16 cellular contexts compared by ENCODE assay signal in the genomic region with DNA sequence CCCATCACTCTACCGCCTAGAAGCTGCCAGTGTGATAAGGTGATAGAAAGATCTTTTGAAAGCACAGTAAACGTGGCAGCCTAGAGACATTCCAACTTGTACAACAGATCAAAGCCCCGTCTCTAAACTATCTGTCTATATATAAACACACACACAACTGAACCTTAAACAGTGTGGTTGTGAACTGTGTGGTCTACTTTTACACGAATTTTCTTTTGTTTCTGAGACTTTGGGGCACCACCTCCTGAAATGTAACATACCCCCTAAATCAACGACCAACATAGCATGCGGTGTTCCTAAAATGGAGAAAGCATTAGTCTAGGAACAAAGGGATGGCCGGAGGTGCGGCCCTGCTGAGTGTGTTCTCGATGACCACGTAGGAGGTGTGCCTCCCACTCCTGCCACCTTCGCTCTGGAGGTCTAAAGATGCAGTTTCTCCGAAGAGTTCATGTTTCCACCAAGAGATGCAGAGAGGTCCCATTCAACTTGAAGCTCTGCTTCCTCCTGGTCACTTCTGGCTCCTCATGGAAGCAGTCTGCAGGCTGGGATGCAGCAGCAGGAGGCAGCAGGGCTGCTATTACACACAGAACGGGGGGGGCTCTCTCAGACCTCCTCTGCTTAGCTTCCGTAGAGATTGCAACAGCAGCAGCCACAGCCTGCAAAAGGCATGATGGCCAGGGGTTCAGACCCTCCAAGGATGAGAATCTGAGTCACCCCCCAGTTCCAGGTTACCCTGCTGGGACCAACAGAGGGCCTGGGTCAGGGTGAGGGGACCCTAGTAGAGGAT. TPM values are rescaled to one million over a fixed set of nuclear protein-coding genes. Genes with fewer than 3 reads are reported as not detected.
DNase-seq lines count a peak whose midpoint lies in the region; FAIRE-seq and TF ChIP-seq lines count a peak whose summit lies in the region.
"Had no signal": no experiment of that assay in that cellular context is flagged by ENCODE, and none has a peak within 500 bp of the region (broad histone marks: within the 10 kb centered on the region; RNA-seq: fewer than 3 reads in every experiment).

No MANE protein-coding gene starts in this region.

- WGBS in H9 (ENCODE audit: extremely low coverage, insufficient read length, low lambda C conversion rate): no CpG with 5 or more reads among the region's 14 CpGs

- DNase-seq in AG04450 (ENCODE audit: low read depth, low spot score) (no peak), H9 (no peak), astrocyte of the spinal cord (ENCODE audit: low read depth, low spot score) (peak; percentile 17), neural progenitor cell (ENCODE audit: low spot score) (peak; percentile 6), amniotic stem cell (lab: John Stamatoyannopoulos, UW) (no peak), RCC 7860 (ENCODE audit: low spot score) (no peak)
- no peak for DNase-seq in activated naive CD4-positive, alpha-beta T cell (lab: John Stamatoyannopoulos, UW)
- DNase-seq: AML-193, DMS79, NCI-H1105 treated with DMSO at 0.1 percent for 48 hours, NCI-H187 treated with DMSO at 0.1 percent for 48 hours, NCI-H2171, NCI-H446 treated with DMSO at 0.1 percent for 48 hours, NCI-H774, SJCRH30 had no signal

- CTCF ChIA-PET in AG04450 (lab: Charles Lee): interaction anchor here (0.7 to 1.2 kb wide), 4 partner anchors 10 to 69 kb away, joined by 3 to 5 read pairs (median 4); no protein-coding TSS in a partner anchor

- H2AFZ ChIP-seq in H9 (ENCODE audit: low read length) (no peak overlapping the region), neural progenitor cell (replicated peaks) (peak overlapping the region; percentile 50)

- no peaks in the 10 kb centered on the region for H3K9me3 ChIP-seq in AG04450 (ENCODE audit: control insufficient read depth, insufficient read depth, low read length)
- no peaks in the 10 kb centered on the region for H3K9me3 ChIP-seq in H9 (ENCODE audit: control insufficient read depth, low read depth, low read length)
- no peaks in the 10 kb centered on the region for H3K9me3 ChIP-seq in neural progenitor cell (ENCODE audit: low read depth)
- H3K9me3 ChIP-seq: SJCRH30 had no signal

- H4K91ac ChIP-seq in H9 (ENCODE audit: insufficient read length, low read depth, low read length): no peak overlapping the region

- H3K36me3 Mint-ChIP-seq in H9 (ENCODE audit: insufficient read depth in 1 of 3, low read depth in 3 of 3) (no peaks in the 10 kb centered on the region), neural progenitor cell (no peaks in the 10 kb centered on the region)

- H3K27ac Mint-ChIP-seq in H9 (no peak overlapping the region; a peak in 3 of 7 replicates), neural progenitor cell (peak overlapping the region; percentile 74)

- no peak for FAIRE-seq in RCC 7860 (lab: Jason Lieb, UNC)
- FAIRE-seq: G401.6 had no signal

- no peak overlapping the region for H4K8ac ChIP-seq in H9 (replicated peaks; ENCODE audit: insufficient read length, low read depth, low read length)

- H3K79me2 ChIP-seq in H9 (ENCODE audit: insufficient read depth, low read length) (no peaks in the 10 kb centered on the region), neural progenitor cell (ENCODE audit: low read depth) (no peaks in the 10 kb centered on the region)

- peaks cover 26% of the 10 kb centered on the region for H3K27me3 Mint-ChIP-seq in H9 (ENCODE audit: low read depth)
- peaks cover 9% of the 10 kb centered on the region for H3K27me3 Mint-ChIP-seq in neural progenitor cell (ENCODE audit: insufficient read depth, low read depth)

- no peak overlapping the region for H2BK15ac ChIP-seq in H9 (ENCODE audit: low read depth, low read length)

- no peak overlapping the region for H3T11ph ChIP-seq in H9 (ENCODE audit: low read length)

- H3K23ac ChIP-seq in H9 (ENCODE audit: insufficient read length, low read depth, low read length): no peak overlapping the region

- no peak overlapping the region for H2BK12ac ChIP-seq in H9 (ENCODE audit: insufficient read length, low read depth, low read length)

- peaks cover 8% of the 10 kb centered on the region; the same call in 1 of the 2 replicates for H3K4me1 ChIP-seq in H9 (ENCODE audit: insufficient read depth, low read length)
- H3K4me1 ChIP-seq in neural progenitor cell: peaks cover 9% of the 10 kb centered on the region
- H3K4me1 ChIP-seq: SJCRH30 had no signal

- in situ Hi-C loops in astrocyte of the spinal cord (cut with HindIII; ENCODE audit: low sequenced_read_pairs): no loop called here

- no peaks in the 10 kb centered on the region for H3K23me2 ChIP-seq in H9 (ENCODE audit: insufficient read length, low read depth, low read length, poor library complexity, severe bottlenecking)

- H2BK5ac ChIP-seq in H9 (ENCODE audit: insufficient read length, low read length): no peak overlapping the region

- H3K27ac ChIP-seq in AG04450 (ENCODE audit: low read depth, low read length) (no peak overlapping the region), H9 (ENCODE audit: insufficient read length, low read depth, low read length) (no peak overlapping the region), neural progenitor cell (no peak overlapping the region)
- H3K27ac ChIP-seq: SJCRH30 had no signal

- H3K4me3 ChIP-seq in AG04450 (ENCODE audit: low read depth, low read length) (no peak overlapping the region), astrocyte of the spinal cord (ENCODE audit: low read depth, low read length) (no peak overlapping the region), neural progenitor cell (no peak overlapping the region)
- H3K4me3 ChIP-seq: SJCRH30 had no signal

- POLR2A ChIA-PET in AG04450 (lab: Yijun Ruan, JAX): interaction anchor here (1.2 kb wide), 1 partner anchor 12 kb away, joined by 3 read pairs; no protein-coding TSS in a partner anchor

- H3K18ac ChIP-seq in H9 (ENCODE audit: insufficient read length, low read depth, low read length): peak overlapping the region; percentile 35

- no peak overlapping the region for H2AK5ac ChIP-seq in H9 (ENCODE audit: insufficient read length, low read length)

- no peak overlapping the region for H2BK120ac ChIP-seq in H9 (ENCODE audit: low read depth, low read length, poor library complexity, severe bottlenecking)

- H3K4me1 Mint-ChIP-seq in H9 (peaks cover 15 to 22% of the 10 kb centered on the region in 2 experiments), neural progenitor cell (peaks cover 15% of the 10 kb centered on the region)

- no peaks in the 10 kb centered on the region for H3K36me3 ChIP-seq in neural progenitor cell
- H3K36me3 ChIP-seq: SJCRH30 had no signal

- peak overlapping the region; percentile 22; the same call in 1 of the 2 replicates for H3K14ac ChIP-seq in H9 (ENCODE audit: insufficient read depth, low read length)

- H3K9ac ChIP-seq in H9 (ENCODE audit: extremely low read depth, insufficient read length, low read length): no peak overlapping the region
- H3K9ac ChIP-seq in neural progenitor cell: no peak overlapping the region

- no peaks in the 10 kb centered on the region for H3K79me1 ChIP-seq in H9 (ENCODE audit: insufficient read depth, low read depth, low read length, poor library complexity, severe bottlenecking)

- H3F3A ChIP-seq in neural progenitor cell (ENCODE audit: low read depth): no peaks in the 10 kb centered on the region

- H2BK20ac ChIP-seq in H9 (ENCODE audit: low read depth, low read length, poor library complexity, severe bottlenecking): no peak overlapping the region

- H4K20me1 ChIP-seq in H9 (ENCODE audit: control insufficient read depth, insufficient read depth, insufficient read length): no peaks in the 10 kb centered on the region
- H4K20me1 ChIP-seq in neural progenitor cell (ENCODE audit: low read depth): no peaks in the 10 kb centered on the region

- H3K4me3 Mint-ChIP-seq in H9 (no peak overlapping the region), neural progenitor cell (no peak overlapping the region)

- H4K5ac ChIP-seq in H9 (ENCODE audit: insufficient read length, low read depth, low read length): no peak overlapping the region

- H3K56ac ChIP-seq in H9 (ENCODE audit: insufficient read length, low read depth, low read length): no peak overlapping the region

- H3K9me3 Mint-ChIP-seq in H9 (peaks cover 0 to 3% of the 10 kb centered on the region in 2 experiments; a peak in 1 of 5 replicates), neural progenitor cell (no peaks in the 10 kb centered on the region)

- H3K4me2 ChIP-seq in H9 (ENCODE audit: insufficient read depth, insufficient read length, low read length): no peak overlapping the region
- H3K4me2 ChIP-seq in neural progenitor cell: peak overlapping the region; percentile 0

- H3K4ac ChIP-seq in H9 (ENCODE audit: low read depth, low read length): no peak overlapping the region

- H3K27me3 ChIP-seq in AG04450 (ENCODE audit: control insufficient read depth, insufficient read depth, low read length) (no peaks in the 10 kb centered on the region), H9 (ENCODE audit: insufficient read depth, low read length) (no peaks in the 10 kb centered on the region), neural progenitor cell (peaks cover 34% of the 10 kb centered on the region)
- H3K27me3 ChIP-seq: SJCRH30 had no signal

- TF ChIP-seq CTCF in AG04450 (IDR thresholded peaks at IDR 0.05; ENCODE audit: low read depth, low read length): peak; percentile 14; the same call in 1 of the 2 replicates
- TF ChIP-seq CTCF in H9 (conservative IDR thresholded peaks at IDR 0.05): no peak
- no peak for TF ChIP-seq CTCF in astrocyte of the spinal cord (IDR thresholded peaks at IDR 0.05; ENCODE audit: low read depth, low read length)
- no peak for TF ChIP-seq CTCF in neural progenitor cell (IDR thresholded peaks at IDR 0.05)

RNA-seq across cellular contexts. Expression of a gene that starts 22.6 kb away (rescaled TPM):
- 54.9 and 79.3 TPM in 2 replicates for polyA plus RNA-seq in AG04450 (2011; rRNA removed)
- polyA minus RNA-seq in AG04450 (2011; rRNA and poly(A)+ RNA removed): 160 and 212 TPM in 2 replicates
- total RNA-seq in H9 (2021) (203 and 205 TPM in 2 replicates), neural progenitor cell (ENCODE audit: low replicate concordance) (117 and 130 TPM in 2 replicates)

RNA-seq across cellular contexts. Expression of a gene that starts 28.9 kb away (rescaled TPM):
- polyA plus RNA-seq in AG04450 (2011; rRNA removed): 32.6 and 38.3 TPM in 2 replicates
- 53.1 and 66.7 TPM in 2 replicates for polyA minus RNA-seq in AG04450 (2011; rRNA and poly(A)+ RNA removed)
- total RNA-seq in H9 (2021): 32.2 and 36.7 TPM in 2 replicates
- total RNA-seq in neural progenitor cell (ENCODE audit: low replicate concordance): 15.9 and 25.3 TPM in 2 replicates

RNA-seq across cellular contexts. Expression of a gene that starts 59.3 kb away (rescaled TPM):
- 153 and 197 TPM in 2 replicates for polyA plus RNA-seq in AG04450 (2011; rRNA removed)
- polyA minus RNA-seq in AG04450 (2011; rRNA and poly(A)+ RNA removed): 83.5 and 92.2 TPM in 2 replicates
- 81.4 and 88.6 TPM in 2 replicates for total RNA-seq in H9 (2021)
- total RNA-seq in neural progenitor cell (ENCODE audit: low replicate concordance): 46.9 and 93.7 TPM in 2 replicates

Comparison
In these comparisons a context has a peak if more than half of its experiments do, and no peak if none do; other contexts are left out.
1. DNase-seq: peak in astrocyte of the spinal cord (single experiment) and neural progenitor cell (single experiment); none in AG04450 (single experiment), H9 (single experiment), amniotic stem cell (single experiment), activated naive CD4-positive, alpha-beta T cell (0 of 4) and RCC 7860 (single experiment).